In the genomic region with DNA sequence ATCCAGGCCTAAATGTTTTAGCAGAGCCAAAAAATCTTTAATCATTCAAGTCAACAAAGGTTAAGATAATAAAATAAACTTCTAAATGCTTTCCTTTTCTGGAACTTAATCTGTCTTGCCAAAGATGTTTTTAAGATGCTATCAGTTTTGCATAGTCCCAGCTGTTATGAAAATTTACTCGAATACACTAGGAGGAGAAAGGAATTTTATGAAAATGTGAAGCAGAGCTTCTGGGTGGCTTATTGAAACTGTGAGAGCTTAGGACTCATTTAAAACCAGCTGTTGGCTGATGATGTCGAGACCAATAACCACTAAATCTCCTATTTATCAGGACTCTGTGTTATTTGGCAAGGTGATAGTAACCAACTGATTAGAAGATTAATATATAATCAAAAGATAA, we compare ENCODE assay signal across 22 cellular contexts.
DNase-seq lines count a peak whose midpoint lies in the region; ATAC-seq and TF ChIP-seq lines count a peak whose summit lies in the region.
"Had no signal": no experiment of that assay in that cellular context is flagged by ENCODE, and none has a peak within 500 bp of the region (broad histone marks: within the 10 kb centered on the region; RNA-seq: fewer than 3 reads in every experiment).

No MANE protein-coding gene starts in this region.

- H3K9me3 ChIP-seq in A673 (ENCODE audit: low read depth, low read length, poor library complexity, severe bottlenecking) = no peaks in the 10 kb centered on the region
- H3K9me3 ChIP-seq in CD8-positive, alpha-beta T cell (ENCODE audit: low read length) = no peaks in the 10 kb centered on the region
- H3K9me3 ChIP-seq: A549, MG63 had no signal

- no peaks in the 10 kb centered on the region for H3K27me3 ChIP-seq in A673 (replicated peaks; ENCODE audit: insufficient read depth, low read depth, low read length, poor library complexity)
- no peaks in the 10 kb centered on the region for H3K27me3 ChIP-seq in CD8-positive, alpha-beta T cell (ENCODE audit: insufficient read depth, low read length)
- H3K27me3 ChIP-seq: MG63 had no signal

- peak; percentile 18 for DNase-seq in A673 (ENCODE audit: low spot score)
- DNase-seq in LHCN-M2 (ENCODE audit: low read depth) = peak; percentile 76
- peak; percentile 38 for DNase-seq in dedifferentiated amniotic fluid mesenchymal stem cell (ENCODE audit: extremely low spot score)
- peak; percentile 59 for DNase-seq in myocyte (ENCODE audit: low read depth)
- no peak for DNase-seq in CD8-positive, alpha-beta T cell
- no peak for DNase-seq in NCI-H2171 (lab: John Stamatoyannopoulos, UW)
- DNase-seq: CD4-positive, CD25-positive, alpha-beta regulatory T cell; COR-L47; DMS79 treated with DMSO at 0.1 percent for 48 hours; GM23248; H9; HFFc6; Kasumi-1; MG63; NCI-H1694 treated with DMSO at 0.1 percent for 48 hours; NCI-H2081 treated with DMSO at 0.1 percent for 48 hours; NCI-H446 treated with DMSO at 0.1 percent for 48 hours; NCI-H748 treated with DMSO at 0.1 percent for 48 hours; SW 1271 had no signal

- H3K27ac Mint-ChIP-seq in CD8-positive, alpha-beta T cell = no peak overlapping the region
- H3K27ac Mint-ChIP-seq: CD4-positive, CD25-positive, alpha-beta regulatory T cell; HFFc6 had no signal

- no peaks in the 10 kb centered on the region for H3K27me3 Mint-ChIP-seq in CD8-positive, alpha-beta T cell (ENCODE audit: low read depth)

- no peaks in the 10 kb centered on the region for H3K4me1 Mint-ChIP-seq in CD8-positive, alpha-beta T cell (ENCODE audit: low read depth)
- H3K4me1 Mint-ChIP-seq: CD4-positive, CD25-positive, alpha-beta regulatory T cell had no signal

- CTCF ChIA-PET in A673 (lab: Charles Lee) = no interaction called here
- CTCF ChIA-PET in CD8-positive, alpha-beta T cell (lab: Charles Lee) = no interaction called here

- no peaks in the 10 kb centered on the region for H3K9me3 Mint-ChIP-seq in CD8-positive, alpha-beta T cell
- H3K9me3 Mint-ChIP-seq: H9, HFFc6 had no signal

- POLR2A ChIA-PET in A673 (lab: Charles Lee; ENCODE audit: low non-redundant PET) = no interaction called here
- POLR2A ChIA-PET in CD8-positive, alpha-beta T cell (lab: Charles Lee) = no interaction called here

- H3K4me3 Mint-ChIP-seq in CD8-positive, alpha-beta T cell = no peak overlapping the region
- H3K4me3 Mint-ChIP-seq: CD4-positive, CD25-positive, alpha-beta regulatory T cell; H9; HFFc6 had no signal

- no TSS peak for BruUV-seq in A673 (replicated peaks; lab: Mats Ljungman, UMichigan)

- intact Hi-C loops in A673 (cut with micrococcal nuclease; ENCODE audit: unreplicated experiment) = no loop called here
- intact Hi-C loops in CD8-positive, alpha-beta T cell (cut with DNase I, micrococcal nuclease) = no loop called here

- H3K36me3 ChIP-seq in A673 (ENCODE audit: insufficient read depth, low read length, poor library complexity, severe bottlenecking) = no peaks in the 10 kb centered on the region
- H3K36me3 ChIP-seq in CD8-positive, alpha-beta T cell (ENCODE audit: insufficient read depth, low read length) = no peaks in the 10 kb centered on the region
- H3K36me3 ChIP-seq: MG63 had no signal

- peaks cover 36% of the 10 kb centered on the region for H3K4me1 ChIP-seq in A673 (ENCODE audit: insufficient read depth, low read length, poor library complexity, severe bottlenecking)
- no peaks in the 10 kb centered on the region for H3K4me1 ChIP-seq in CD8-positive, alpha-beta T cell (ENCODE audit: insufficient read depth, low read length)
- H3K4me1 ChIP-seq: A549 had no signal

- ATAC-seq in CD8-positive, alpha-beta T cell = no peak
- no peak for ATAC-seq in HG02610 (IDR thresholded peaks at IDR 0.05; ENCODE audit: unreplicated experiment)
- ATAC-seq: A549, GM12878 had no signal

- no peak overlapping the region for H3K4me3 ChIP-seq in A673 (ENCODE audit: low read depth, low read length, poor library complexity, severe bottlenecking)
- H3K4me3 ChIP-seq in CD8-positive, alpha-beta T cell (ENCODE audit: low read depth, low read length) = no peak overlapping the region
- H3K4me3 ChIP-seq: A549, GM12878, GM23248, MG63 had no signal

- TF ChIP-seq CTCF in A673 (conservative IDR thresholded peaks at IDR 0.05; ENCODE audit: low read depth, low read length) = no peak
- TF ChIP-seq CTCF in CD8-positive, alpha-beta T cell (IDR thresholded peaks at IDR 0.05) = no peak

- H3K36me3 Mint-ChIP-seq in CD8-positive, alpha-beta T cell = no peaks in the 10 kb centered on the region
- H3K36me3 Mint-ChIP-seq: CD4-positive, CD25-positive, alpha-beta regulatory T cell had no signal

- H3K27ac ChIP-seq in A673 (ENCODE audit: low read depth, low read length, poor library complexity, severe bottlenecking) = no peak overlapping the region
- H3K27ac ChIP-seq in CD8-positive, alpha-beta T cell (ENCODE audit: low read depth, low read length) = no peak overlapping the region
- H3K27ac ChIP-seq: A549, GM23248 had no signal

Comparison
In these comparisons a context has a peak if more than half of its experiments do, and no peak if none do; other contexts are left out.
1. DNase-seq: peak in A673 (single experiment), LHCN-M2 (single experiment), dedifferentiated amniotic fluid mesenchymal stem cell (single experiment) and myocyte (single experiment); none in CD8-positive, alpha-beta T cell (0 of 7) and NCI-H2171 (single experiment).